ENCODE assay signal across 15 cellular contexts in the genomic region with DNA sequence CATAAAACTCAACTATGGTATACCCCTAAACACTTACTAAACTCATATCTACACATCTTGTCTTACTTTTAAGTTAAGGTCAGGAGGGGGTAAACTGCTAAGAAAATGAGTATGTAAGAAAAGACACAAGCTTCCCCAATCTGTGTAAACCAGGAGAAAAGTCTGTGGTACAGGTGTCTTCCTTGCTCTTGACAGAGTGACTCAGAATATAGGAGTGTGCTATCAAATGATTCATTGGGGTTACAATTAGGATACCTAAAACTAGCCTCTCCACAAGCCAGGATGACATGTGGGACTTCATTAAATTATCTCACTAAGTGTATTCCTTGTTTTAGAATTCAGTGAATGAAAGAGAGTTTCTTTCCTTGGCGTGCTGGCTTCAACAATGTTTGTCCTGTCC.
"Had no signal": no experiment of that assay in that cellular context is flagged by ENCODE, and none has a peak within 500 bp of the region (broad histone marks: within the 10 kb centered on the region; RNA-seq: fewer than 3 reads in every experiment).

No MANE protein-coding gene starts in this region.

- H3K4me3 Mint-ChIP-seq: activated T-cell treated with anti-CD3 and anti-CD28 coated beads, Interleukin-2, amount 50 U/mL, for 4 hours; immature natural killer cell; natural killer cell treated with Interleukin-12 subunit alpha and Interleukin-12 subunit beta and Interleukin-15 and Interleukin-18, amount 100 ng/mL, for 72 hours; T-helper 1 cell treated with Interleukin-12 subunit alpha and Interleukin-12 subunit beta and Interleukin-4 antibody, amounts not matched to agents 30 μg/mL and 1 μg/mL, for 36 hours; type B pancreatic cell had no signal

- H3K27ac Mint-ChIP-seq: natural killer cell treated with Interleukin-12 subunit alpha and Interleukin-12 subunit beta and Interleukin-15 and Interleukin-18, amount 100 ng/mL, for 72 hours; T-helper 1 cell treated with Interleukin-12 subunit alpha and Interleukin-12 subunit beta and Interleukin-4 antibody, amounts not matched to agents 30 μg/mL and 1 μg/mL, for 36 hours; type B pancreatic cell had no signal

- H3K4me3 ChIP-seq: dorsolateral prefrontal cortex, esophagus muscularis mucosa, mucosa of descending colon, sigmoid colon had no signal

- H3K27me3 Mint-ChIP-seq: natural killer cell treated with Interleukin-12 subunit alpha and Interleukin-12 subunit beta and Interleukin-15 and Interleukin-18, amount 100 ng/mL, for 72 hours; type B pancreatic cell had no signal

- H3K27ac ChIP-seq: brain microvascular endothelial cell, esophagus muscularis mucosa, sigmoid colon had no signal

- ATAC-seq: activated T-cell treated with anti-CD3 and anti-CD28 coated beads, Interleukin-2, amount 50 U/mL, for 4 hours; mucosa of descending colon; natural killer cell treated with Interleukin-12 subunit alpha and Interleukin-12 subunit beta and Interleukin-15 and Interleukin-18, amount 100 ng/mL, for 72 hours had no signal

- H3K9me3 ChIP-seq: esophagus muscularis mucosa, mucosa of descending colon, sigmoid colon had no signal

- DNase-seq: activated T-cell treated with anti-CD3 and anti-CD28 coated beads, Interleukin-2, amount 50 U/mL, for 4 hours; brain microvascular endothelial cell; dorsolateral prefrontal cortex; foreskin fibroblast; mucosa of descending colon; nucleus accumbens; sigmoid colon; stimulated activated CD4-positive, alpha-beta T cell treated with anti-CD3 and anti-CD28 coated beads, Interleukin-12 subunit alpha, Interleukin-12 subunit beta, amount 100 ng/mL, for 4 hours; stimulated activated naive CD4-positive, alpha-beta T cell; substantia nigra had no signal

- H3K9me3 Mint-ChIP-seq: activated T-cell treated with anti-CD3 and anti-CD28 coated beads, Interleukin-2, amount 50 U/mL, for 4 hours; immature natural killer cell; natural killer cell treated with Interleukin-12 subunit alpha and Interleukin-12 subunit beta and Interleukin-15 and Interleukin-18, amount 100 ng/mL, for 72 hours; T-helper 1 cell treated with Interleukin-12 subunit alpha and Interleukin-12 subunit beta and Interleukin-4 antibody, amounts not matched to agents 30 μg/mL and 1 μg/mL, for 36 hours; type B pancreatic cell had no signal

- H3K27me3 ChIP-seq: brain microvascular endothelial cell, dorsolateral prefrontal cortex, esophagus muscularis mucosa, sigmoid colon had no signal
